ENCODE assay signal across 29 cellular contexts in genomic region chr3:180340395-180340794, GRCh38.
"Had no signal": no experiment of that assay in that cellular context is flagged by ENCODE, and none has a peak within 500 bp of the region (broad histone marks: within the 10 kb centered on the region; RNA-seq: fewer than 3 reads in every experiment).

No MANE protein-coding gene starts in this region.

- H3K4me3 Mint-ChIP-seq: stimulated activated effector memory CD8-positive, alpha-beta T cell treated with anti-CD3 and anti-CD28 coated beads, Interleukin-12 subunit alpha, Interleukin-12 subunit beta, amount 100 ng/mL, for 72 hours; stimulated activated memory B cell treated with anti-CD40 and anti-IgM and Interleukin-4, amounts not matched to agents 10 μg/mL and 1 μg/mL and 100 μg/mL, for 72 hours; stimulated activated naive B cell treated with anti-CD40 and anti-IgM and Interleukin-4, amounts not matched to agents 10 μg/mL and 1 μg/mL and 100 μg/mL, for 72 hours; stimulated activated naive CD8-positive, alpha-beta T cell treated with anti-CD3 and anti-CD28 coated beads, Interleukin-15, amount 100 ng/mL, for 72 hours; stimulated activated naive CD8-positive, alpha-beta T cell treated with anti-CD3 and anti-CD28 coated beads, Interleukin-15, Interleukin-2, amounts not matched to agents 100 ng/mL and 50 ng/mL, for 24 hours; type B pancreatic cell had no signal

- DNase-seq: stimulated activated CD4-positive, alpha-beta T cell treated with anti-CD3 and anti-CD28 coated beads, Interleukin-2, amount 100 ng/mL, for 48 hours; stimulated activated CD4-positive, alpha-beta T cell treated with anti-CD3 and anti-CD28 coated beads, Interleukin-4, amount 100 ng/mL, for 1 hour; stimulated activated CD4-positive, alpha-beta T cell treated with anti-CD3 and anti-CD28 coated beads, Interleukin-4, amount 100 ng/mL, for 24 hours; stimulated activated CD4-positive, alpha-beta T cell treated with anti-CD3 and anti-CD28 coated beads, Interleukin-4, amount 100 ng/mL, for 4 hours; stimulated activated CD8-positive, alpha-beta memory T cell treated with anti-CD3 and anti-CD28 coated beads, Interleukin-4, amount 100 ng/mL, for 48 hours; stimulated activated naive B cell treated with anti-CD40 and anti-IgM and Interleukin-4, amounts not matched to agents 10 μg/mL and 1 μg/mL and 100 μg/mL, for 72 hours; stimulated activated naive CD4-positive, alpha-beta T cell; stimulated activated naive CD4-positive, alpha-beta T cell treated with Interleukin-2 at 50 U/mL for 16 hours; stimulated activated naive CD8-positive, alpha-beta T cell treated with anti-CD3 and anti-CD28 coated beads, Interleukin-15, amount 100 ng/mL, for 72 hours; stimulated activated naive CD8-positive, alpha-beta T cell treated with anti-CD3 and anti-CD28 coated beads, Interleukin-15, Interleukin-2, amounts not matched to agents 100 U/mL and 50 U/mL, for 24 hours; stomach; substantia nigra; testis; thyroid gland; tibial artery; transverse colon; trophoblast cell; upper lobe of left lung; upper lobe of right lung; uterus had no signal

- H3K4me1 ChIP-seq: stomach, suprapubic skin, testis, thyroid gland, tibial artery, tibial nerve, transverse colon, upper lobe of left lung, upper lobe of right lung, uterus, vagina had no signal

- H3K4me1 Mint-ChIP-seq: stimulated activated effector memory CD8-positive, alpha-beta T cell treated with anti-CD3 and anti-CD28 coated beads, Interleukin-12 subunit alpha, Interleukin-12 subunit beta, amount 100 ng/mL, for 72 hours; stimulated activated memory B cell treated with anti-CD40 and anti-IgM and Interleukin-4, amounts not matched to agents 10 μg/mL and 1 μg/mL and 100 μg/mL, for 72 hours; stimulated activated naive B cell treated with anti-CD40 and anti-IgM and Interleukin-4, amounts not matched to agents 10 μg/mL and 1 μg/mL and 100 μg/mL, for 72 hours; stimulated activated naive CD8-positive, alpha-beta T cell treated with anti-CD3 and anti-CD28 coated beads, Interleukin-15, amount 100 ng/mL, for 72 hours had no signal

- H3K36me3 Mint-ChIP-seq: stimulated activated effector memory CD8-positive, alpha-beta T cell treated with anti-CD3 and anti-CD28 coated beads, Interleukin-12 subunit alpha, Interleukin-12 subunit beta, amount 100 ng/mL, for 72 hours; stimulated activated memory B cell treated with anti-CD40 and anti-IgM and Interleukin-4, amounts not matched to agents 10 μg/mL and 1 μg/mL and 100 μg/mL, for 72 hours; stimulated activated naive B cell treated with anti-CD40 and anti-IgM and Interleukin-4, amounts not matched to agents 10 μg/mL and 1 μg/mL and 100 μg/mL, for 72 hours; type B pancreatic cell had no signal

- ATAC-seq: stimulated activated effector memory CD8-positive, alpha-beta T cell treated with anti-CD3 and anti-CD28 coated beads, Interleukin-12 subunit alpha, Interleukin-12 subunit beta, amount 100 ng/mL, for 72 hours; stimulated activated memory B cell treated with anti-CD40 and anti-IgM and Interleukin-4, amounts not matched to agents 10 μg/mL and 1 μg/mL and 100 μg/mL, for 72 hours; stimulated activated naive B cell treated with anti-CD40 and anti-IgM and Interleukin-4, amounts not matched to agents 10 μg/mL and 1 μg/mL and 100 μg/mL, for 72 hours; stimulated activated naive CD8-positive, alpha-beta T cell treated with anti-CD3 and anti-CD28 coated beads, Interleukin-15, amount 100 ng/mL, for 72 hours; stimulated activated naive CD8-positive, alpha-beta T cell treated with anti-CD3 and anti-CD28 coated beads, Interleukin-15, Interleukin-2, amounts not matched to agents 100 U/mL and 50 U/mL, for 24 hours; upper lobe of right lung had no signal

- H3K27me3 ChIP-seq: stomach, suprapubic skin, testis, thyroid gland, tibial artery, tibial nerve, transverse colon, upper lobe of left lung, upper lobe of right lung, uterus, vagina had no signal

- H3K9me3 Mint-ChIP-seq: stimulated activated memory B cell treated with anti-CD40 and anti-IgM and Interleukin-4, amounts not matched to agents 10 μg/mL and 1 μg/mL and 100 μg/mL, for 72 hours; stimulated activated naive CD8-positive, alpha-beta T cell treated with anti-CD3 and anti-CD28 coated beads, Interleukin-15, Interleukin-2, amounts not matched to agents 100 ng/mL and 50 ng/mL, for 24 hours; type B pancreatic cell had no signal

- H3K27ac Mint-ChIP-seq: stimulated activated effector memory CD8-positive, alpha-beta T cell treated with anti-CD3 and anti-CD28 coated beads, Interleukin-12 subunit alpha, Interleukin-12 subunit beta, amount 100 ng/mL, for 72 hours; stimulated activated memory B cell treated with anti-CD40 and anti-IgM and Interleukin-4, amounts not matched to agents 10 μg/mL and 1 μg/mL and 100 μg/mL, for 72 hours; stimulated activated naive B cell treated with anti-CD40 and anti-IgM and Interleukin-4, amounts not matched to agents 10 μg/mL and 1 μg/mL and 100 μg/mL, for 72 hours; stimulated activated naive CD8-positive, alpha-beta T cell treated with anti-CD3 and anti-CD28 coated beads, Interleukin-15, amount 100 ng/mL, for 72 hours; type B pancreatic cell had no signal

- H3K9me3 ChIP-seq: stomach, suprapubic skin, testis, thoracic aorta, thyroid gland, tibial artery, transverse colon, upper lobe of left lung, upper lobe of right lung, uterus, vagina had no signal

- H3K27ac ChIP-seq: stomach, suprapubic skin, testis, thoracic aorta, thyroid gland, tibial artery, tibial nerve, transverse colon, upper lobe of left lung, upper lobe of right lung, uterus, vagina had no signal

- FAIRE-seq: urothelium cell line had no signal

- H3K4me3 ChIP-seq: stomach, suprapubic skin, testis, thoracic aorta, thyroid gland, tibial artery, tibial nerve, transverse colon, upper lobe of left lung, upper lobe of right lung, uterus, vagina had no signal

- H3K36me3 ChIP-seq: stomach, suprapubic skin, thoracic aorta, thyroid gland, tibial artery, tibial nerve, transverse colon, upper lobe of left lung, upper lobe of right lung, uterus, vagina had no signal

- H3K27me3 Mint-ChIP-seq: stimulated activated memory B cell treated with anti-CD40 and anti-IgM and Interleukin-4, amounts not matched to agents 10 μg/mL and 1 μg/mL and 100 μg/mL, for 72 hours; stimulated activated naive B cell treated with anti-CD40 and anti-IgM and Interleukin-4, amounts not matched to agents 10 μg/mL and 1 μg/mL and 100 μg/mL, for 72 hours; stimulated activated naive CD8-positive, alpha-beta T cell treated with anti-CD3 and anti-CD28 coated beads, Interleukin-15, amount 100 ng/mL, for 72 hours; stimulated activated naive CD8-positive, alpha-beta T cell treated with anti-CD3 and anti-CD28 coated beads, Interleukin-15, Interleukin-2, amounts not matched to agents 100 ng/mL and 50 ng/mL, for 24 hours; type B pancreatic cell had no signal
